Comparison of ENCODE assay signal across 14 cellular contexts in the genomic region with DNA sequence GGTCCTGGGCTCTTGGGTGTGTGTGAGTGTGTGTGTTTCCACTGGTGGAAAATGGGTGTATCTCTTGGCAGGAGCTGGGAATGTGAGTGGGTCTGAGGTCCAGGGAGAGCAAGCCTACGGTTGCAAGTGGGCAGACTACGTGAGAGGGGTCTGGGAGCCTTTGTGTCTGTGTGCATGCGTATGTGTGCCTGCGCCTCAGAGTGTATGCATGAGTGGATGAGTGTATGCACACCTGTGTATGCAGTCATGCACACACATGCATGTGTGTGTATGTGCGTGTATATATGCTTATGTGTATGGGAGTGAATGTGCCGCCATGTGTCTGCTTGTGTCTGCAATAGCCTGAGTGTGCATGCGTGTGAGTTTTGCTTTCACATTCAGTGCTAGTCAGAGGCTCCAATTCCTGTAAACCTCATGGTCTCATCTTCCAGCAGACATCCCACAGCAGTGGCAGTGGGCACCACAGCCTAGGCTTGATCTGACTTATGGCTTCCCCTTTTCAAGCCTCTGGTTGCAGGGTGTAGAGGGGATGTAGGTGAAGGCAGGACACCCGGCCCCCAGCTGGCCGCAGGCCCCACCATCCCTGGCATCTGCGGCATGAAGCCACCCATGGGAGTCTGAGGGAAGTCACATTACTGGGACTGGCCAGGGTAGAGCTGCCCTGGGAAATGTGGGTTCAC. TPM values are rescaled to one million over a fixed set of nuclear protein-coding genes. Genes with fewer than 3 reads are reported as not detected.
DNase-seq lines count a peak whose midpoint lies in the region; ATAC-seq and TF ChIP-seq lines count a peak whose summit lies in the region.
"Had no signal": no experiment of that assay in that cellular context is flagged by ENCODE, and none has a peak within 500 bp of the region (broad histone marks: within the 10 kb centered on the region; RNA-seq: fewer than 3 reads in every experiment).

No MANE protein-coding gene starts in this region.

- no peaks in the 10 kb centered on the region for H3K27me3 Mint-ChIP-seq in activated CD8-positive, alpha-beta T cell treated with anti-CD3 and anti-CD28 coated beads, Interleukin-2, amount 10 ng/mL, durations not matched to agents 7 days and 5 days (ENCODE audit: low read depth)

- H3K9me3 Mint-ChIP-seq in activated CD8-positive, alpha-beta T cell treated with anti-CD3 and anti-CD28 coated beads, Interleukin-2, amount 10 ng/mL, durations not matched to agents 7 days and 5 days (ENCODE audit: insufficient read depth) = no peaks in the 10 kb centered on the region

- peaks cover 70% of the 10 kb centered on the region for H3K4me1 Mint-ChIP-seq in activated CD8-positive, alpha-beta T cell treated with anti-CD3 and anti-CD28 coated beads, Interleukin-2, amount 10 ng/mL, durations not matched to agents 7 days and 5 days (ENCODE audit: low read depth)

- H3K36me3 Mint-ChIP-seq in activated CD8-positive, alpha-beta T cell treated with anti-CD3 and anti-CD28 coated beads, Interleukin-2, amount 10 ng/mL, durations not matched to agents 7 days and 5 days (ENCODE audit: low read depth) = peaks cover 7% of the 10 kb centered on the region

- H3K27me3 ChIP-seq in GM06990 (replicated peaks; ENCODE audit: control insufficient read depth, insufficient read depth, low read length) = no peaks in the 10 kb centered on the region
- H3K27me3 ChIP-seq: esophagus squamous epithelium, transverse colon had no signal

- peak; percentile 65 for ATAC-seq in activated CD8-positive, alpha-beta T cell treated with anti-CD3 and anti-CD28 coated beads, Interleukin-2, amount 10 ng/mL, durations not matched to agents 7 days and 5 days
- ATAC-seq in mucosa of descending colon (peak; percentile 21), GM19023 (IDR thresholded peaks at IDR 0.05; ENCODE audit: unreplicated experiment) (no peak), GM18520 (IDR thresholded peaks at IDR 0.05; ENCODE audit: unreplicated experiment) (no peak)

- H3K4me1 ChIP-seq in HEK293 (ENCODE audit: control insufficient read depth, insufficient read depth, low read length) (no peaks in the 10 kb centered on the region), mucosa of descending colon (ENCODE audit: low read depth) (peaks cover 3% of the 10 kb centered on the region)

- CTCF ChIA-PET in HEK293 (lab: Yijun Ruan, JAX) = interaction anchor here (1.1 kb wide), 1 partner anchor 362 kb away, joined by 3 read pairs; no protein-coding TSS in a partner anchor
- CTCF ChIA-PET in activated CD8-positive, alpha-beta T cell treated with anti-CD3 and anti-CD28 coated beads, Interleukin-2, amount 10 ng/mL, durations not matched to agents 7 days and 5 days (lab: Charles Lee) = interaction anchor here (1.0 kb wide), 1 partner anchor 13 kb away, joined by 6 read pairs; no protein-coding TSS in a partner anchor

- H3K9me3 ChIP-seq in HEK293 (ENCODE audit: control insufficient read depth, insufficient read depth, low read depth, low read length) (no peaks in the 10 kb centered on the region), mucosa of descending colon (no peaks in the 10 kb centered on the region)
- H3K9me3 ChIP-seq: esophagus squamous epithelium, transverse colon had no signal

- peak overlapping the region; percentile 45 for H3K27ac Mint-ChIP-seq in activated CD8-positive, alpha-beta T cell treated with anti-CD3 and anti-CD28 coated beads, Interleukin-2, amount 10 ng/mL, durations not matched to agents 7 days and 5 days

- H3K27ac ChIP-seq in HEK293 (ENCODE audit: extremely low read depth, low read depth, low read length) = no peak overlapping the region
- H3K27ac ChIP-seq: esophagus squamous epithelium, transverse colon had no signal

- intact Hi-C loops in mucosa of descending colon (cut with DNase I, micrococcal nuclease) = no loop called here

- H3K4me3 ChIP-seq in GM06990 (replicated peaks; ENCODE audit: low read depth, low read length) (no peak overlapping the region), HEK293 (ENCODE audit: low read depth, low read length) (no peak overlapping the region), mucosa of descending colon (no peak overlapping the region)
- H3K4me3 ChIP-seq: esophagus squamous epithelium, transverse colon had no signal

- no peak for TF ChIP-seq CTCF in GM06990 (IDR thresholded peaks at IDR 0.05; ENCODE audit: insufficient read depth, low read length, poor library complexity, severe bottlenecking)
- TF ChIP-seq CTCF in HEK293 (tag by site-specific recombination; IDR thresholded peaks at IDR 0.05) = no peak
- no peak for TF ChIP-seq CTCF in mucosa of descending colon (IDR thresholded peaks at IDR 0.05)

- POLR2A ChIA-PET in HEK293 (lab: Yijun Ruan, JAX) = no interaction called here
- POLR2A ChIA-PET in activated CD8-positive, alpha-beta T cell treated with anti-CD3 and anti-CD28 coated beads, Interleukin-2, amount 10 ng/mL, durations not matched to agents 7 days and 5 days (lab: Charles Lee) = interaction anchor here (1.2 to 2.4 kb wide), 2 partner anchors 14 to 70 kb away, joined by 3 to 6 read pairs; a partner anchor contains a TSS

- peak; percentile 59 for DNase-seq in GM06990 (ENCODE audit: extremely low read depth, insufficient read length)
- peak; percentile 46 for DNase-seq in activated CD8-positive, alpha-beta T cell treated with anti-CD3 and anti-CD28 coated beads, Interleukin-2, amount 10 ng/mL, durations not matched to agents 7 days and 5 days
- no peak for DNase-seq in mucosa of descending colon
- DNase-seq in COLO829 (ENCODE audit: low spot score) = no peak
- DNase-seq in NCI-H2107 (lab: John Stamatoyannopoulos, UW) = no peak
- DNase-seq: esophagus squamous epithelium, NCI-H1417 treated with DMSO at 0.1 percent for 48 hours, NCI-H526, Right ventricle myocardium superior, transverse colon had no signal

- H3K36me3 ChIP-seq in GM06990 (ENCODE audit: control insufficient read depth, insufficient read depth, low read length) (no peaks in the 10 kb centered on the region), HEK293 (ENCODE audit: control insufficient read depth in 2 of 2, insufficient read depth in 1 of 2, low read length in 2 of 2) (no peaks in the 10 kb centered on the region), mucosa of descending colon (ENCODE audit: low read depth) (no peaks in the 10 kb centered on the region)
- H3K36me3 ChIP-seq: esophagus squamous epithelium, transverse colon had no signal

- no peak overlapping the region for H3K4me3 Mint-ChIP-seq in activated CD8-positive, alpha-beta T cell treated with anti-CD3 and anti-CD28 coated beads, Interleukin-2, amount 10 ng/mL, durations not matched to agents 7 days and 5 days

TF ChIP-seq in HEK293, 187 proteins besides CTCF, POLR2A, EP300 and RAD21:
- TF ChIP-seq EGR2 (tag by site-specific recombination; IDR thresholded peaks at IDR 0.05; ENCODE audit: low read depth) = peak; percentile 28; the same call in 1 of the 2 replicates
- no peak for TF ChIP-seq SCRT1 (tag by site-specific recombination; IDR thresholded peaks at IDR 0.05; ENCODE audit: borderline replicate concordance)
- TF ChIP-seq, protein P1, sequence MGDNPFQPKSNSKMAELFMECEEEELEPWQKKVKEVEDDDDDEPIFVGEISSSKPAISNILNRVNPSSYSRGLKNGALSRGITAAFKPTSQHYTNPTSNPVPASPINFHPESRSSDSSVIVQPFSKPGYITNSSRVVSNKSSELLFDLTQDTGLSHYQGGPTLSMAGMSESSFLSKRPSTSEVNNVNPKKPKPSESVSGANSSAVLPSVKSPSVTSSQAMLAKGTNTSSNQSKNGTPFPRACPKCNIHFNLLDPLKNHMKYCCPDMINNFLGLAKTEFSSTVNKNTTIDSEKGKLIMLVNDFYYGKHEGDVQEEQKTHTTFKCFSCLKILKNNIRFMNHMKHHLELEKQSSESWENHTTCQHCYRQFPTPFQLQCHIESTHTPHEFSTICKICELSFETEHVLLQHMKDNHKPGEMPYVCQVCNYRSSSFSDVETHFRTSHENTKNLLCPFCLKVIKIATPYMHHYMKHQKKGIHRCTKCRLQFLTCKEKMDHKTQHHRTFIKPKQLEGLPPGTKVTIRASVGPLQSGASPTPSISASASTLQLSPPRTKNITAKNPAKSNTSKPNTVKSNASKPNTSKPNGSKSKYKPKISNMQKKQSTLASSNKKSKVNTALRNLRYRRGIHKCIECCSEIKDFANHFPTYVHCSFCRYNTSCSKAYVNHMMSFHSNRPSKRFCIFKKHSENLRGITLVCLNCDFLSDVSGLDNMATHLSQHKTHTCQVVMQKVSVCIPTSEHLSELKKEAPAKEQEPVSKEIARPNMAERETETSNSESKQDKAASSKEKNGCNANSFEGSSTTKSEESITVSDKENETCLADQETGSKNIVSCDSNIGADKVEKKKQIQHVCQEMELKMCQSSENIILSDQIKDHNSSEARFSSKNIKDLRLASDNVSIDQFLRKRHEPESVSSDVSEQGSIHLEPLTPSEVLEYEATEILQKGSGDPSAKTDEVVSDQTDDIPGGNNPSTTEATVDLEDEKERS (tag by site-specific recombination; IDR thresholded peaks at IDR 0.05) = no peak
- no peak for TF ChIP-seq ZNF654 (tag by site-specific recombination; IDR thresholded peaks at IDR 0.05; ENCODE audit: low read depth)
- no peak for TF ChIP-seq ZNF777 (tag by site-specific recombination; IDR thresholded peaks at IDR 0.05; ENCODE audit: borderline replicate concordance)

RNA-seq across cellular contexts. Expression of a gene that starts 19.7 kb away (rescaled TPM):
- total RNA-seq in activated CD8-positive, alpha-beta T cell treated with anti-CD3 and anti-CD28 coated beads, Interleukin-2, amount 10 ng/mL, durations not matched to agents 7 days and 5 days = 10 to 100 TPM; 65.6 to 67.0 TPM
- total RNA-seq in mucosa of descending colon = 10 to 100 TPM in 1 of 3 donors, 1 to 10 TPM in 2; 2.1 to 12.1 (median 7.0) TPM

RNA-seq across cellular contexts. Expression of a gene that starts 44.4 kb away (rescaled TPM):
- not detected for total RNA-seq in activated CD8-positive, alpha-beta T cell treated with anti-CD3 and anti-CD28 coated beads, Interleukin-2, amount 10 ng/mL, durations not matched to agents 7 days and 5 days
- not detected for total RNA-seq in mucosa of descending colon
- total RNA-seq: esophagus squamous epithelium, mucosa of gallbladder, Right ventricle myocardium superior, transverse colon had no signal

RNA-seq across cellular contexts. Expression of a gene that starts 49.3 kb away (rescaled TPM):
- not detected for total RNA-seq in activated CD8-positive, alpha-beta T cell treated with anti-CD3 and anti-CD28 coated beads, Interleukin-2, amount 10 ng/mL, durations not matched to agents 7 days and 5 days
- total RNA-seq in mucosa of descending colon = not detected
- total RNA-seq: esophagus squamous epithelium, mucosa of gallbladder, Right ventricle myocardium superior, transverse colon had no signal

RNA-seq across cellular contexts. Expression of a gene that starts 52.1 kb away (rescaled TPM):
- total RNA-seq in activated CD8-positive, alpha-beta T cell treated with anti-CD3 and anti-CD28 coated beads, Interleukin-2, amount 10 ng/mL, durations not matched to agents 7 days and 5 days = not detected
- not detected for total RNA-seq in mucosa of descending colon
- total RNA-seq: esophagus squamous epithelium, mucosa of gallbladder, Right ventricle myocardium superior, transverse colon had no signal

RNA-seq across cellular contexts. Expression of a gene that starts 56.4 kb away (rescaled TPM):
- total RNA-seq in activated CD8-positive, alpha-beta T cell treated with anti-CD3 and anti-CD28 coated beads, Interleukin-2, amount 10 ng/mL, durations not matched to agents 7 days and 5 days = not detected
- total RNA-seq in mucosa of descending colon = not detected
- total RNA-seq: esophagus squamous epithelium, mucosa of gallbladder, Right ventricle myocardium superior, transverse colon had no signal

Comparison
In these comparisons a context has a peak if more than half of its experiments do, and no peak if none do; other contexts are left out.
1. DNase-seq: peak in GM06990 (single experiment) and activated CD8-positive, alpha-beta T cell treated with anti-CD3 and anti-CD28 coated beads, Interleukin-2, amount 10 ng/mL, durations not matched to agents 7 days and 5 days (single experiment); none in mucosa of descending colon (0 of 3), COLO829 (single experiment) and NCI-H2107 (single experiment).
2. ATAC-seq: peak in activated CD8-positive, alpha-beta T cell treated with anti-CD3 and anti-CD28 coated beads, Interleukin-2, amount 10 ng/mL, durations not matched to agents 7 days and 5 days (single experiment) and mucosa of descending colon (single experiment); none in GM19023 (single experiment) and GM18520 (single experiment).
3. RNA of a gene that starts 19.7 kb away (total RNA-seq): 65.6 to 67.0 TPM in activated CD8-positive, alpha-beta T cell treated with anti-CD3 and anti-CD28 coated beads, Interleukin-2, amount 10 ng/mL, durations not matched to agents 7 days and 5 days; 2.1 to 12.1 TPM in mucosa of descending colon; every median in the first group is over 4 times any median in the second.